In genomic region chr2:119488245-119489182, GRCh38 we compare ENCODE assay signal across 12 cellular contexts. TPM values are rescaled to one million over a fixed set of nuclear protein-coding genes. Genes with fewer than 3 reads are reported as not detected.
DNase-seq lines count a peak whose midpoint lies in the region; ATAC-seq and TF ChIP-seq lines count a peak whose summit lies in the region.
"Had no signal": no experiment of that assay in that cellular context is flagged by ENCODE, and none has a peak within 500 bp of the region (broad histone marks: within the 10 kb centered on the region; RNA-seq: fewer than 3 reads in every experiment).

No MANE protein-coding gene starts in this region.

- H3K4me3 ChIP-seq in left ventricle myocardium inferior = no peak overlapping the region
- no peak overlapping the region for H3K4me3 ChIP-seq in OCI-LY1 (ENCODE audit: low read depth, low read length, poor library complexity, severe bottlenecking)
- no peak overlapping the region for H3K4me3 ChIP-seq in left lung

- no peak overlapping the region for H2AFZ ChIP-seq in OCI-LY1 (ENCODE audit: low read length)

- no peaks in the 10 kb centered on the region for H3K9me3 ChIP-seq in left ventricle myocardium inferior (replicated peaks)
- no peaks in the 10 kb centered on the region for H3K9me3 ChIP-seq in OCI-LY1 (ENCODE audit: low read length)
- no peaks in the 10 kb centered on the region for H3K9me3 ChIP-seq in left lung

- no peak overlapping the region for H3K9ac ChIP-seq in OCI-LY1 (ENCODE audit: low read length)

- H3K4me1 ChIP-seq in left ventricle myocardium inferior (peaks cover 86% of the 10 kb centered on the region), OCI-LY1 (ENCODE audit: insufficient read depth, low read length, severe bottlenecking) (no peaks in the 10 kb centered on the region), left lung (peaks cover 12 to 17% of the 10 kb centered on the region in 2 donors)

- TF ChIP-seq CTCF in left ventricle myocardium inferior (IDR thresholded peaks at IDR 0.05; ENCODE audit: borderline replicate concordance) = no peak
- peak; percentile 8; the same call in 1 of the 2 replicates for TF ChIP-seq CTCF in OCI-LY1 (IDR thresholded peaks at IDR 0.05; ENCODE audit: low read length)
- no peak for TF ChIP-seq CTCF in left lung (IDR thresholded peaks at IDR 0.05)

- H3K27ac ChIP-seq in left ventricle myocardium inferior (replicated peaks) = peak overlapping the region; percentile 92
- H3K27ac ChIP-seq in OCI-LY1 (ENCODE audit: low read depth, low read length, poor library complexity, severe bottlenecking) = no peak overlapping the region
- peak overlapping the region; percentile 29 to 59 for H3K27ac ChIP-seq in left lung

- H3K27me3 ChIP-seq in left ventricle myocardium inferior (ENCODE audit: low read depth) (no peaks in the 10 kb centered on the region), OCI-LY1 (ENCODE audit: insufficient read depth, low read length) (0 out of 2 replicates have a peak, but pooled peaks cover 9% of the 10 kb centered on the region), left lung (no peaks in the 10 kb centered on the region)

- no peaks in the 10 kb centered on the region for H3K36me3 ChIP-seq in left ventricle myocardium inferior
- H3K36me3 ChIP-seq in OCI-LY1 (ENCODE audit: insufficient read depth, low read length) = no peaks in the 10 kb centered on the region
- H3K36me3 ChIP-seq in left lung = no peaks in the 10 kb centered on the region

- H3F3A ChIP-seq in OCI-LY1 (ENCODE audit: insufficient read depth, low read length) = no peaks in the 10 kb centered on the region

- no peak overlapping the region for H3K4me2 ChIP-seq in OCI-LY1 (ENCODE audit: low read length)

- H4K20me1 ChIP-seq in OCI-LY1 (ENCODE audit: insufficient read depth, low read length) = no peaks in the 10 kb centered on the region

- ATAC-seq in left cardiac atrium = no peak
- ATAC-seq in left lung = peak; percentile 31
- no peak for ATAC-seq in GM21723 (IDR thresholded peaks at IDR 0.05; ENCODE audit: unreplicated experiment)
- ATAC-seq in HG03442 (IDR thresholded peaks at IDR 0.05; ENCODE audit: unreplicated experiment) = no peak
- ATAC-seq: SK-N-SH treated with all-trans-retinoic acid at 6 μM for 48 hours had no signal

- no peaks in the 10 kb centered on the region for H3K9me2 ChIP-seq in OCI-LY1 (ENCODE audit: low read depth, low read length)

- no peaks in the 10 kb centered on the region for H3K79me2 ChIP-seq in OCI-LY1 (ENCODE audit: insufficient read depth, low read length)

- intact Hi-C loops in left ventricle myocardium inferior (cut with micrococcal nuclease) = no loop called here
- intact Hi-C loops in left cardiac atrium (cut with DNase I) = no loop called here
- intact Hi-C loops in left lung (cut with DNase I) = no loop called here

- DNase-seq in left ventricle myocardium inferior = no peak
- no peak for DNase-seq in left cardiac atrium
- DNase-seq in left lung = no peak
- no peak for DNase-seq in NCI-H226
- DNase-seq in stimulated activated CD4-positive, alpha-beta T cell treated with anti-CD3 and anti-CD28 coated beads, Interleukin-2, amount 100 ng/mL, for 48 hours = no peak
- DNase-seq: activated CD4-positive, alpha-beta T cell treated with anti-CD3 and anti-CD28 coated beads for 1 hour; hypothalamus; NCI-H1694 treated with DMSO at 0.1 percent for 48 hours had no signal

RNA-seq across cellular contexts. Expression of gene SCTR, which starts 35.8 kb away (rescaled TPM):
- total RNA-seq in left ventricle myocardium inferior (1.2 TPM), left cardiac atrium (under 1 TPM in 1 of 2 donors, not detected in 1; 0.32 TPM), left lung (10 to 100 TPM; 10.1 to 13.7 TPM)

RNA-seq across cellular contexts. Expression of gene CFAP221, which starts 55.7 kb away (rescaled TPM):
- total RNA-seq in left ventricle myocardium inferior (1.0 TPM), left cardiac atrium (under 1 TPM; 0.91 to 0.97 TPM), left lung (10 to 100 TPM; 20.0 to 20.8 TPM)

RNA-seq across cellular contexts. Expression of gene TMEM37, which starts 56.9 kb away (rescaled TPM):
- total RNA-seq in left ventricle myocardium inferior (2.4 TPM), left cardiac atrium (10 to 100 TPM in 1 of 2 donors, 1 to 10 TPM in 1; 6.1 to 16.4 TPM), left lung (10 to 100 TPM; 15.3 to 31.2 TPM)

Comparison
In these comparisons a context has a peak if more than half of its experiments do, and no peak if none do; other contexts are left out.
1. RNA of gene CFAP221, which starts 55.7 kb away (total RNA-seq): 20.0 to 20.8 TPM in left lung; 1.0 TPM in left ventricle myocardium inferior (single experiment) and 0.91 to 0.97 TPM in left cardiac atrium; every median in the first group is over 10 times any median in the second.